Comparison of ENCODE assay signal across 15 cellular contexts in genomic region chr7:107978815-107979408, GRCh38. TPM values are rescaled to one million over a fixed set of nuclear protein-coding genes. Genes with fewer than 3 reads are reported as not detected.
DNase-seq lines count a peak whose midpoint lies in the region; ATAC-seq and TF ChIP-seq lines count a peak whose summit lies in the region.
"Had no signal": no experiment of that assay in that cellular context is flagged by ENCODE, and none has a peak within 500 bp of the region (broad histone marks: within the 10 kb centered on the region; RNA-seq: fewer than 3 reads in every experiment).

No MANE protein-coding gene starts in this region.

- no peaks in the 10 kb centered on the region for H3K36me3 Mint-ChIP-seq in stimulated activated naive B cell treated with anti-CD40 and anti-IgM and Interleukin-4, amounts not matched to agents 10 μg/mL and 1 μg/mL and 100 μg/mL, for 72 hours

- H3K27me3 ChIP-seq in subcutaneous abdominal adipose tissue (ENCODE audit: control insufficient read depth in 5 of 5, insufficient read depth in 4 of 5, low read length in 5 of 5) = no peaks in the 10 kb centered on the region

- CTCF ChIA-PET in HEK293T (lab: Yijun Ruan, JAX) = interaction anchor here (0.6 kb wide), 1 partner anchor 25 kb away, joined by 5 read pairs; no protein-coding TSS in a partner anchor

- peak overlapping the region in 1 of 5 donors; percentile 37 for H3K9ac ChIP-seq in subcutaneous abdominal adipose tissue (ENCODE audit: low read length in 5 of 5)

- H3K9me3 ChIP-seq in subcutaneous abdominal adipose tissue (ENCODE audit: control insufficient read depth in 5 of 5, low read length in 5 of 5) = no peaks in the 10 kb centered on the region
- H3K9me3 ChIP-seq: HAP-1 had no signal

- peak overlapping the region; percentile 38 for H3K27ac ChIP-seq in subcutaneous abdominal adipose tissue (ENCODE audit: low read depth, low read length)
- H3K27ac ChIP-seq: HL-60 had no signal

- DNase-seq in HEK293T (ENCODE audit: extremely low spot score) (no peak), choroid plexus epithelial cell (ENCODE audit: low read depth) (peak; percentile 86), left lobe of liver (ENCODE audit: low spot score) (no peak), NOMO-1 (lab: John Stamatoyannopoulos, UW; ENCODE audit: unreplicated experiment in 2 of 2) (no peak), NCI-H187 (lab: John Stamatoyannopoulos, UW) (no peak)
- no peak for DNase-seq in stimulated activated naive B cell treated with anti-CD40 and anti-IgM and Interleukin-4, amounts not matched to agents 10 μg/mL and 1 μg/mL and 100 μg/mL, for 72 hours
- DNase-seq: C1 segment of cervical spinal cord; CD4-positive, alpha-beta T cell; DMS153; DMS79 treated with DMSO at 0.1 percent for 48 hours; EL had no signal

- H3K4me3 ChIP-seq in choroid plexus epithelial cell (ENCODE audit: low read depth, low read length) (no peak overlapping the region), subcutaneous abdominal adipose tissue (ENCODE audit: low read depth in 1 of 5, low read length in 5 of 5) (no peak overlapping the region)
- H3K4me3 ChIP-seq: HAP-1 had no signal

- ATAC-seq in left lobe of liver = peak; percentile 63
- ATAC-seq in stimulated activated naive B cell treated with anti-CD40 and anti-IgM and Interleukin-4, amounts not matched to agents 10 μg/mL and 1 μg/mL and 100 μg/mL, for 72 hours (replicated peaks) = no peak

- no peak for TF ChIP-seq CTCF in choroid plexus epithelial cell (conservative IDR thresholded peaks at IDR 0.05; ENCODE audit: low read depth, low read length)

- peaks cover 0 to 17% of the 10 kb centered on the region in 2 donors for H3K27me3 Mint-ChIP-seq in stimulated activated naive B cell treated with anti-CD40 and anti-IgM and Interleukin-4, amounts not matched to agents 10 μg/mL and 1 μg/mL and 100 μg/mL, for 72 hours
- H3K27me3 Mint-ChIP-seq: CD4-positive, alpha-beta T cell had no signal

- peaks cover 0 to 39% (median 21%) of the 10 kb centered on the region in 5 donors for H3K4me1 ChIP-seq in subcutaneous abdominal adipose tissue (ENCODE audit: control insufficient read depth in 5 of 5, insufficient read depth in 5 of 5, low read length in 5 of 5)

- H3K27ac Mint-ChIP-seq in stimulated activated naive B cell treated with anti-CD40 and anti-IgM and Interleukin-4, amounts not matched to agents 10 μg/mL and 1 μg/mL and 100 μg/mL, for 72 hours = no peak overlapping the region
- H3K27ac Mint-ChIP-seq: B cell; CD4-positive, alpha-beta T cell had no signal

- POLR2A ChIA-PET in HEK293T (lab: Yijun Ruan, JAX) = no interaction called here

- H3K9me3 Mint-ChIP-seq in stimulated activated naive B cell treated with anti-CD40 and anti-IgM and Interleukin-4, amounts not matched to agents 10 μg/mL and 1 μg/mL and 100 μg/mL, for 72 hours = no peaks in the 10 kb centered on the region
- H3K9me3 Mint-ChIP-seq: CD4-positive, alpha-beta T cell had no signal

- no peaks in the 10 kb centered on the region for H3K4me1 Mint-ChIP-seq in stimulated activated naive B cell treated with anti-CD40 and anti-IgM and Interleukin-4, amounts not matched to agents 10 μg/mL and 1 μg/mL and 100 μg/mL, for 72 hours
- H3K4me1 Mint-ChIP-seq: B cell had no signal

- no peak overlapping the region for H3K4me3 Mint-ChIP-seq in stimulated activated naive B cell treated with anti-CD40 and anti-IgM and Interleukin-4, amounts not matched to agents 10 μg/mL and 1 μg/mL and 100 μg/mL, for 72 hours
- H3K4me3 Mint-ChIP-seq: B cell; CD4-positive, alpha-beta T cell had no signal

- H3K36me3 ChIP-seq in subcutaneous abdominal adipose tissue (ENCODE audit: control insufficient read depth in 5 of 5, insufficient read depth in 5 of 5, low read length in 5 of 5) = peaks cover 16 to 52% (median 39%) of the 10 kb centered on the region in 5 donors

TF ChIP-seq in HEK293T, 16 proteins besides CTCF, POLR2A, EP300 and RAD21:
- TF ChIP-seq PKNOX1 (IDR thresholded peaks at IDR 0.05) = peak; percentile 64
- no peak for TF ChIP-seq LEF1 (IDR thresholded peaks at IDR 0.05; ENCODE audit: borderline replicate concordance)

RNA-seq across cellular contexts. Expression of gene LAMB1, which starts 24.0 kb away (rescaled TPM):
- 29.1 TPM for total RNA-seq in left lobe of liver
- total RNA-seq: B cell; CD4-positive, alpha-beta T cell had no signal
